Comparison of ENCODE assay signal across 1 cellular context in genomic region chr22:18048441-18048898, GRCh38.
TF ChIP-seq lines count a peak whose summit lies in the region.

No MANE protein-coding gene starts in this region.

TF ChIP-seq in GM23338, 12 proteins besides CTCF, POLR2A, EP300 and RAD21 (continued from another document):
- TF ChIP-seq, protein P1, sequence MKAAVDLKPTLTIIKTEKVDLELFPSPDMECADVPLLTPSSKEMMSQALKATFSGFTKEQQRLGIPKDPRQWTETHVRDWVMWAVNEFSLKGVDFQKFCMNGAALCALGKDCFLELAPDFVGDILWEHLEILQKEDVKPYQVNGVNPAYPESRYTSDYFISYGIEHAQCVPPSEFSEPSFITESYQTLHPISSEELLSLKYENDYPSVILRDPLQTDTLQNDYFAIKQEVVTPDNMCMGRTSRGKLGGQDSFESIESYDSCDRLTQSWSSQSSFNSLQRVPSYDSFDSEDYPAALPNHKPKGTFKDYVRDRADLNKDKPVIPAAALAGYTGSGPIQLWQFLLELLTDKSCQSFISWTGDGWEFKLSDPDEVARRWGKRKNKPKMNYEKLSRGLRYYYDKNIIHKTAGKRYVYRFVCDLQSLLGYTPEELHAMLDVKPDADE (IDR thresholded peaks at IDR 0.05) = no peak
- TF ChIP-seq, protein P2, sequence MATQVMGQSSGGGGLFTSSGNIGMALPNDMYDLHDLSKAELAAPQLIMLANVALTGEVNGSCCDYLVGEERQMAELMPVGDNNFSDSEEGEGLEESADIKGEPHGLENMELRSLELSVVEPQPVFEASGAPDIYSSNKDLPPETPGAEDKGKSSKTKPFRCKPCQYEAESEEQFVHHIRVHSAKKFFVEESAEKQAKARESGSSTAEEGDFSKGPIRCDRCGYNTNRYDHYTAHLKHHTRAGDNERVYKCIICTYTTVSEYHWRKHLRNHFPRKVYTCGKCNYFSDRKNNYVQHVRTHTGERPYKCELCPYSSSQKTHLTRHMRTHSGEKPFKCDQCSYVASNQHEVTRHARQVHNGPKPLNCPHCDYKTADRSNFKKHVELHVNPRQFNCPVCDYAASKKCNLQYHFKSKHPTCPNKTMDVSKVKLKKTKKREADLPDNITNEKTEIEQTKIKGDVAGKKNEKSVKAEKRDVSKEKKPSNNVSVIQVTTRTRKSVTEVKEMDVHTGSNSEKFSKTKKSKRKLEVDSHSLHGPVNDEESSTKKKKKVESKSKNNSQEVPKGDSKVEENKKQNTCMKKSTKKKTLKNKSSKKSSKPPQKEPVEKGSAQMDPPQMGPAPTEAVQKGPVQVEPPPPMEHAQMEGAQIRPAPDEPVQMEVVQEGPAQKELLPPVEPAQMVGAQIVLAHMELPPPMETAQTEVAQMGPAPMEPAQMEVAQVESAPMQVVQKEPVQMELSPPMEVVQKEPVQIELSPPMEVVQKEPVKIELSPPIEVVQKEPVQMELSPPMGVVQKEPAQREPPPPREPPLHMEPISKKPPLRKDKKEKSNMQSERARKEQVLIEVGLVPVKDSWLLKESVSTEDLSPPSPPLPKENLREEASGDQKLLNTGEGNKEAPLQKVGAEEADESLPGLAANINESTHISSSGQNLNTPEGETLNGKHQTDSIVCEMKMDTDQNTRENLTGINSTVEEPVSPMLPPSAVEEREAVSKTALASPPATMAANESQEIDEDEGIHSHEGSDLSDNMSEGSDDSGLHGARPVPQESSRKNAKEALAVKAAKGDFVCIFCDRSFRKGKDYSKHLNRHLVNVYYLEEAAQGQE (IDR thresholded peaks at IDR 0.05; ENCODE audit: unreplicated experiment) = no peak
- TF ChIP-seq POLR2AphosphoS5 (IDR thresholded peaks at IDR 0.05; ENCODE audit: low read depth) (no peak), JUNB (IDR thresholded peaks at IDR 0.05; ENCODE audit: unreplicated experiment) (no peak), ZNF114 (CRISPR knock-in tag; IDR thresholded peaks at IDR 0.05) (no peak), EZH2phosphoT487 (IDR thresholded peaks at IDR 0.05; ENCODE audit: unreplicated experiment) (no peak), ZNF331 (CRISPR knock-in tag; IDR thresholded peaks at IDR 0.05; ENCODE audit: low read depth) (no peak)
